ENCODE assay signal across 8 cellular contexts in the genomic region with DNA sequence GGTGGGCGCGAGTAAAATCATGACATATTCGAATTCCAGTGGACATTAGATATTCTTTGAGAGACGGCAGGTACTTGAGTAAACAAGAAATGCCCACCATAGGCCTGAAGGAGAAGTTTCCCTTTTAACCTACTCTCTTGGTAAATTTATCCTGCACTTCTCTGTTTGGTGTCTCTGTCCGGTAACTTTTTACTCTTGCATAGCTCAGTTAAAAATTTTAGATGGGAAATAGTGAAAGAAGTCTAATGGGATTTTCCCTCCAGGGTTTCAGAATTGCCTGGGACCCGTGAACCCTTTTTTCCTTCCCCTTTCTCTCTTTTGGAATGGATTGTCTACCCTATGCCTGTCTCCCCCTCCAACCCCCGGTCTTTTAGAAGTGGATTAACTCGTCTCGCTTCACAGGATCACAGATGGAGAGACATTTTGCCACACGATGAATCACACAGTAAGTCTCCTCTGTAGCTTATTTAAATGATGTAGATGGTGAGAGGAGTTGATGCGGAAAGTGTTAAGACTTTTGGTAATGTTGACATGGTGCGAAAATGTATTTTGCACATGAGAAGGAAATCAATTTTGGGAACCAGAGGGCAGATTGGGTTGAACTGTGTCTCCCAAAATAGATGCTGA. TPM values are rescaled to one million over a fixed set of nuclear protein-coding genes. Genes with fewer than 3 reads are reported as not detected.
DNase-seq lines count a peak whose midpoint lies in the region; ATAC-seq and TF ChIP-seq lines count a peak whose summit lies in the region.

No MANE protein-coding gene starts in this region.

- peak overlapping the region; percentile 53; the same call in 1 of the 2 replicates for H3K23ac ChIP-seq in IMR-90 (ENCODE audit: low read depth, low read length)

- peak overlapping the region; percentile 36; the same call in 1 of the 2 replicates for H3K4me3 ChIP-seq in IMR-90 (ENCODE audit: insufficient read depth, low read depth, low read length)
- H3K4me3 ChIP-seq in right lobe of liver: peak overlapping the region; percentile 79 to 99 (median 97)
- peak overlapping the region in 3 of 4 donors; percentile 82 to 95 (median 91) for H3K4me3 ChIP-seq in transverse colon

- H3K9me3 ChIP-seq in IMR-90 (ENCODE audit: control insufficient read depth, insufficient read depth, low read length): no peaks in the 10 kb centered on the region
- H3K9me3 ChIP-seq in right lobe of liver: no peaks in the 10 kb centered on the region
- H3K9me3 ChIP-seq in transverse colon: no peaks in the 10 kb centered on the region

- H2BK20ac ChIP-seq in IMR-90 (ENCODE audit: low read depth, low read length): peak overlapping the region; percentile 28

- in situ Hi-C loops in IMR-90 (cut with MboI; ENCODE audit: low sequenced_read_pairs): loop anchor here (25.0 kb wide), 1 partner anchor 527 kb away; no protein-coding TSS in a partner anchor
- in situ Hi-C loops in transverse colon (cut with MboI; ENCODE audit: low pct_ligation_motif_present in 1 of 4, low pct_unique_long_range_greater_than_20kb in 1 of 4, low sequenced_read_pairs in 3 of 4): loop anchor here in 1 of 4 donors (5.0 kb wide), 1 partner anchor 433 kb away; no protein-coding TSS in a partner anchor

- intact Hi-C loops in Calu3 (cut with micrococcal nuclease; ENCODE audit: unreplicated experiment): loop anchor here (5.0 kb wide), 1 partner anchor 422 kb away; no protein-coding TSS in a partner anchor
- intact Hi-C loops in IMR-90 (cut with micrococcal nuclease): no loop called here
- intact Hi-C loops in right lobe of liver (cut with DNase I): no loop called here
- intact Hi-C loops in transverse colon (cut with DNase I; ENCODE audit: low total_unique reads): loop anchor here (5.0 kb wide), 1 partner anchor 433 kb away; no protein-coding TSS in a partner anchor

- POLR2A ChIA-PET in IMR-90 (lab: Charles Lee; ENCODE audit: unreplicated experiment): interaction anchor here (1.3 kb wide), 1 partner anchor 279 kb away, joined by 3 read pairs; no protein-coding TSS in a partner anchor

- peak overlapping the region; percentile 50 for H3K9ac ChIP-seq in IMR-90 (ENCODE audit: low read depth, low read length)

- H3K4me1 Mint-ChIP-seq in Calu3 (ENCODE audit: low read depth, unreplicated experiment): peaks cover 9% of the 10 kb centered on the region
- H3K4me1 Mint-ChIP-seq in activated naive CD8-positive, alpha-beta T cell treated with anti-CD3 and anti-CD28 coated beads, Interleukin-2, amount 50 U/mL, for 24 hours: peaks cover 27% of the 10 kb centered on the region

- peak overlapping the region; percentile 70; the same call in 1 of the 2 replicates for H3K27ac ChIP-seq in IMR-90 (ENCODE audit: insufficient read depth, low read length)
- H3K27ac ChIP-seq in right lobe of liver: no peak overlapping the region
- H3K27ac ChIP-seq in transverse colon: peak overlapping the region; percentile 89 to 96 (median 94)

- H2AK9ac ChIP-seq in IMR-90 (replicated peaks; ENCODE audit: low read depth, low read length, poor library complexity): peak overlapping the region; percentile 5

- H3K36me3 ChIP-seq in IMR-90 (ENCODE audit: control insufficient read depth, insufficient read depth, low read length) (peaks cover 5% of the 10 kb centered on the region), right lobe of liver (peaks cover 0 to 3% (median 0%) of the 10 kb centered on the region in 4 donors), transverse colon (no peaks in the 10 kb centered on the region)

- WGBS in IMR-90 (ENCODE audit: extremely low coverage in 2 of 2, insufficient read length in 1 of 2), 2 experiments: 56 to 100% methylated on average over 1 to 3 of the region's 12 CpGs
- 26% methylated on average over 12 of the region's 12 CpGs for WGBS in right lobe of liver (ENCODE audit: insufficient coverage, low coverage, low lambda C conversion rate, missing lambda C conversion rate)
- 21 to 30% methylated on average over 8 to 12 of the region's 12 CpGs for WGBS in transverse colon (ENCODE audit: low coverage in 1 of 2), 2 donors

- peak overlapping the region; percentile 80 for H3K4ac ChIP-seq in IMR-90 (ENCODE audit: low read depth, low read length)

- TF ChIP-seq RAD21 in IMR-90 (IDR thresholded peaks at IDR 0.05; ENCODE audit: low read length): no peak

- peak overlapping the region; percentile 58 for H2BK120ac ChIP-seq in IMR-90 (ENCODE audit: low read depth, low read length)

- no peak for DNase-seq in Calu3
- no peak for DNase-seq in IMR-90
- no peak for DNase-seq in activated naive CD8-positive, alpha-beta T cell treated with anti-CD3 and anti-CD28 coated beads, Interleukin-2, amount 50 U/mL, for 24 hours
- no peak for DNase-seq in right lobe of liver
- DNase-seq in transverse colon: no peak
- no peak for DNase-seq in iPS-NIHi7 (ENCODE audit: extremely low spot score)
- DNase-seq in GDM1 (lab: John Stamatoyannopoulos, UW): no peak

- H4K91ac ChIP-seq in IMR-90 (ENCODE audit: insufficient read depth, low read depth, low read length): peak overlapping the region; percentile 40; the same call in 1 of the 2 replicates

- dilution Hi-C loops in IMR-90 (cut with HindIII; ENCODE audit: low sequenced_read_pairs, unreplicated experiment): no loop called here

- H3K79me1 ChIP-seq in IMR-90 (ENCODE audit: low read depth in 1 of 2, low read length in 2 of 2): peaks cover 3 to 24% of the 10 kb centered on the region in 2 experiments

- H3K27ac Mint-ChIP-seq in Calu3 (ENCODE audit: unreplicated experiment): peak overlapping the region; percentile 84
- peak overlapping the region; percentile 69 for H3K27ac Mint-ChIP-seq in activated naive CD8-positive, alpha-beta T cell treated with anti-CD3 and anti-CD28 coated beads, Interleukin-2, amount 50 U/mL, for 24 hours

- BruUV-seq in Calu3 (replicated peaks; lab: Mats Ljungman, UMichigan): TSS peak; percentile 45
- no TSS peak for BruUV-seq in IMR-90 (replicated peaks; lab: Mats Ljungman, UMichigan)

- CTCF ChIA-PET in Calu3 (lab: Charles Lee) (interaction anchor here (1.4 kb wide), 1 partner anchor 424 kb away, joined by 4 read pairs; no protein-coding TSS in a partner anchor), IMR-90 (lab: Yijun Ruan, JAX) (interaction anchor here (0.5 to 2.1 kb wide), 7 partner anchors 10 to 568 kb away, joined by 3 to 9 read pairs (median 3); no protein-coding TSS in a partner anchor)

- H3K4me3 Mint-ChIP-seq in Calu3 (ENCODE audit: low read depth, unreplicated experiment): peak overlapping the region; percentile 88
- peak overlapping the region; percentile 83 for H3K4me3 Mint-ChIP-seq in activated naive CD8-positive, alpha-beta T cell treated with anti-CD3 and anti-CD28 coated beads, Interleukin-2, amount 50 U/mL, for 24 hours

- peak overlapping the region; percentile 57 for H2BK15ac ChIP-seq in IMR-90 (ENCODE audit: low read depth, low read length)

- no peaks in the 10 kb centered on the region for H3K9me3 Mint-ChIP-seq in Calu3 (ENCODE audit: low read depth, unreplicated experiment)
- no peaks in the 10 kb centered on the region for H3K9me3 Mint-ChIP-seq in activated naive CD8-positive, alpha-beta T cell treated with anti-CD3 and anti-CD28 coated beads, Interleukin-2, amount 50 U/mL, for 24 hours

- H2AK5ac ChIP-seq in IMR-90 (ENCODE audit: low read depth, low read length): peak overlapping the region; percentile 36; the same call in 1 of the 2 replicates

- H3K18ac ChIP-seq in IMR-90 (ENCODE audit: low read depth, low read length): peak overlapping the region; percentile 44; the same call in 1 of the 2 replicates

- H4K20me1 ChIP-seq in IMR-90 (ENCODE audit: insufficient read depth, low read length): no peaks in the 10 kb centered on the region

- peak overlapping the region; percentile 65 to 86 for H4K8ac ChIP-seq in IMR-90 (ENCODE audit: low read depth in 2 of 2, low read length in 2 of 2)

- peak overlapping the region; percentile 56 for H2BK5ac ChIP-seq in IMR-90 (ENCODE audit: low read depth, low read length, poor library complexity, severe bottlenecking)

- H3K9me1 ChIP-seq in IMR-90 (ENCODE audit: insufficient read depth, low read length): peaks cover 4% of the 10 kb centered on the region; the same call in 1 of the 2 replicates

- peak overlapping the region; percentile 53 for H4K5ac ChIP-seq in IMR-90 (ENCODE audit: low read depth, low read length)

- H3K27me3 ChIP-seq in IMR-90 (ENCODE audit: control insufficient read depth, insufficient read depth, low read length) (no peaks in the 10 kb centered on the region), right lobe of liver (no peaks in the 10 kb centered on the region), transverse colon (no peaks in the 10 kb centered on the region)

- TF ChIP-seq POLR2A in IMR-90 (IDR thresholded peaks at IDR 0.05; ENCODE audit: low read depth, low read length): no peak
- TF ChIP-seq POLR2A in right lobe of liver (IDR thresholded peaks at IDR 0.05): no peak
- TF ChIP-seq POLR2A in transverse colon (IDR thresholded peaks at IDR 0.05): no peak

- TF ChIP-seq EP300 in transverse colon (IDR thresholded peaks at IDR 0.05; ENCODE audit: low read depth): no peak

- no peaks in the 10 kb centered on the region for H3K27me3 Mint-ChIP-seq in Calu3 (ENCODE audit: unreplicated experiment)
- no peaks in the 10 kb centered on the region for H3K27me3 Mint-ChIP-seq in activated naive CD8-positive, alpha-beta T cell treated with anti-CD3 and anti-CD28 coated beads, Interleukin-2, amount 50 U/mL, for 24 hours

- TF ChIP-seq CTCF in Calu3 (IDR thresholded peaks at IDR 0.05; ENCODE audit: unreplicated experiment) (no peak), IMR-90 (conservative IDR thresholded peaks at IDR 0.05; ENCODE audit: low read depth, low read length) (no peak), right lobe of liver (IDR thresholded peaks at IDR 0.05) (no peak), transverse colon (IDR thresholded peaks at IDR 0.05) (no peak)

- H3K56ac ChIP-seq in IMR-90 (ENCODE audit: extremely low read depth, insufficient read depth, low read length): peak overlapping the region; percentile 66

- peak overlapping the region; percentile 93 for H2AFZ ChIP-seq in IMR-90 (replicated peaks; ENCODE audit: low read length, poor library complexity)

- H3K36me3 Mint-ChIP-seq in Calu3 (ENCODE audit: insufficient read depth, unreplicated experiment): peaks cover 28% of the 10 kb centered on the region
- H3K36me3 Mint-ChIP-seq in activated naive CD8-positive, alpha-beta T cell treated with anti-CD3 and anti-CD28 coated beads, Interleukin-2, amount 50 U/mL, for 24 hours (ENCODE audit: low read depth): peaks cover 5% of the 10 kb centered on the region

- peak overlapping the region; percentile 78 for H3K4me2 ChIP-seq in IMR-90 (ENCODE audit: low read depth, low read length)

- peak; percentile 9 for ATAC-seq in GM19452 (IDR thresholded peaks at IDR 0.05; ENCODE audit: unreplicated experiment)
- ATAC-seq in IMR-90 (ENCODE audit: low read depth): peak; percentile 5; the same call in 1 of the 2 replicates
- no peak for ATAC-seq in activated naive CD8-positive, alpha-beta T cell treated with anti-CD3 and anti-CD28 coated beads, Interleukin-2, amount 50 U/mL, for 24 hours
- ATAC-seq in right lobe of liver: peak in 1 of 4 donors; percentile 2

- peak overlapping the region; percentile 72 for H3K14ac ChIP-seq in IMR-90 (replicated peaks; ENCODE audit: low read depth, low read length)

- H3K4me1 ChIP-seq in IMR-90 (ENCODE audit: control insufficient read depth, insufficient read depth, low read length) (no peaks in the 10 kb centered on the region), right lobe of liver (peaks cover 0 to 5% (median 0%) of the 10 kb centered on the region in 4 donors), transverse colon (peaks cover 13 to 17% (median 14%) of the 10 kb centered on the region in 4 donors)

RNA-seq across cellular contexts. Expression of a gene that starts 0.5 kb away (rescaled TPM):
- total RNA-seq in Calu3 (2022): 24.6 and 25.2 TPM in 2 replicates
- 21.5 and 22.2 TPM in 2 replicates for total RNA-seq in IMR-90 (2012; rRNA removed)
- 15.0 and 16.8 TPM in 2 replicates for polyA plus RNA-seq in IMR-90 (2012; rRNA removed)
- polyA plus RNA-seq in IMR-90 (2012; cell fraction: cytosol; rRNA removed): 6.5 and 14.3 TPM in 2 replicates
- polyA plus RNA-seq in IMR-90 (2012; cell fraction: nucleus; rRNA removed; ENCODE audit: low replicate concordance): 4.6 and 11.4 TPM in 2 replicates
- total RNA-seq in right lobe of liver: 10 to 100 TPM in 5 of 6 experiments, 1 to 10 TPM in 1; 8.2 to 15.2 (median 11.8) TPM
- 10 to 100 TPM in 3 of 4 donors, 1 to 10 TPM in 1; 5.2 to 20.1 (median 17.8) TPM for total RNA-seq in transverse colon

RNA-seq across cellular contexts. Expression of a gene that starts 7.6 kb away (rescaled TPM):
- total RNA-seq in Calu3 (2022): not detected in 2 replicates
- total RNA-seq in IMR-90 (2012; rRNA removed): 0.56 and 0.72 TPM in 2 replicates
- polyA plus RNA-seq in IMR-90 (2012; rRNA removed): 0.79 and 1.1 TPM in 2 replicates
- 0.19 and 0.23 TPM in 2 replicates for polyA plus RNA-seq in IMR-90 (2012; cell fraction: cytosol; rRNA removed)
- polyA plus RNA-seq in IMR-90 (2012; cell fraction: nucleus; rRNA removed; ENCODE audit: low replicate concordance): 0.44 and 1.5 TPM in 2 replicates
- total RNA-seq in right lobe of liver: under 1 TPM in 3 of 6 experiments, not detected in 3; 0.18 to 0.42 (median 0.22) TPM
- not detected for total RNA-seq in transverse colon

Comparison
In these comparisons a context has a peak if more than half of its experiments do, and no peak if none do; other contexts are left out.
1. H3K27ac ChIP-seq: peak in IMR-90 (single experiment) and transverse colon (4 of 4); none in right lobe of liver (0 of 3).
2. H3K4me3 ChIP-seq: peak in every context shown above with its lines; median percentile 97 in right lobe of liver; 91 in transverse colon; 36 in IMR-90.
3. intact Hi-C loops: an anchor here in Calu3 (5.0 kb wide) and transverse colon (5.0 kb wide); none called in IMR-90 and right lobe of liver.